In the genomic region with DNA sequence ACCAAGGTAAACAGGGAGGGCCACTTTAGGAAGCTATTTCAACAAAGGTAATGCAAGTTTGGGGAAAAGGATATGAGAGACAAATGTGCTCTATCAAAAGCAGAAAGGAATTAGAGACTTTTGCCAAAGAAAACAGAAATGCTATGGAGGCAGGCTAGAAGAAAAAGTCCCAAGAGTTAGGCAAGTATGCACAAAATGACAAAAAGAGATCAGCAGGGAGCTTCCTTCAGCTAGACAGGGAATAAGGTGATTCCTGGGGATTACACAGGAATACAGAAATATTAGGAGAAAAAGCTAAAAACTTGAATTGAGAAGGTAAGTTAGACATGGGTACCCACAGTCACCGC, we compare ENCODE assay signal across 1 cellular context.
TF ChIP-seq lines count a peak whose summit lies in the region.

No MANE protein-coding gene starts in this region.

TF ChIP-seq in K562, 482 proteins besides CTCF, POLR2A, EP300 and RAD21:
- TF ChIP-seq COPS2 (conservative IDR thresholded peaks at IDR 0.05): no peak
- TF ChIP-seq SAFB2 (IDR thresholded peaks at IDR 0.05; ENCODE audit: borderline replicate concordance, low read depth, low read length, severe bottlenecking): no peak
- TF ChIP-seq E2F3 (CRISPR knock-in tag; IDR thresholded peaks at IDR 0.05): no peak
- TF ChIP-seq FOXP1 (CRISPR knock-in tag; IDR thresholded peaks at IDR 0.05): no peak
- no peak for TF ChIP-seq MAFG (tag; conservative IDR thresholded peaks at IDR 0.05)
- TF ChIP-seq TCF7L2 (IDR thresholded peaks at IDR 0.05; ENCODE audit: low read depth, low read length): no peak
- TF ChIP-seq ZNF445 (CRISPR knock-in tag; IDR thresholded peaks at IDR 0.05; ENCODE audit: low read depth): no peak
- no peak for TF ChIP-seq NCOR1 (IDR thresholded peaks at IDR 0.05)
- TF ChIP-seq MEIS2 (IDR thresholded peaks at IDR 0.05; ENCODE audit: partially characterized antibody): no peak
